8 cellular contexts compared by ENCODE assay signal in the genomic region with DNA sequence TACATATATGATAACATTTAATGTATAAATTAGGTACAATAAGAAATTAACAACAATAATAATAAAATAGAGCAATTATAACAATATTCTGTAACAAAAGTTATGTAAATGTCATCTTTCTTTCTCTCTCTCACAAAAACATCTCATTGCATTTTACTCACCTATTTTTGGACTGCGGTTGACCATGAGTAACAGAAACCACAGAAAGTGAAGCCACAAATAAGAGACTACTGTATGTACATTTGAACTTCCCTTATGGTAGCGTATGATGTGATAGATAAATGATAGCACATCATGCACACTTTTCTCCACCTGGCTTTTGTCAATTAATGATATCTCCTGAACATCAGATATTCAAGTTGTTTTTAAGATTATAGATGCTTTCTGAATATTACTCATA.
A peak's percentile ranks its signal among the peaks of the same experiment; 100 is the strongest.
DNase-seq lines count a peak whose midpoint lies in the region; ATAC-seq and TF ChIP-seq lines count a peak whose summit lies in the region.

No MANE protein-coding gene starts in this region.

- peaks cover 18% of the 10 kb centered on the region for H3K27me3 Mint-ChIP-seq in activated CD4-positive, alpha-beta memory T cell treated with anti-CD3 and anti-CD28 coated beads, Interleukin-2, amount 10 ng/mL, durations not matched to agents 7 days and 5 days

- peak; percentile 45 for DNase-seq in GM13976 (ENCODE audit: low spot score)
- DNase-seq in activated CD4-positive, alpha-beta memory T cell treated with anti-CD3 and anti-CD28 coated beads, Interleukin-2, amount 10 ng/mL, durations not matched to agents 7 days and 5 days: peak; percentile 31
- DNase-seq in GF-D8 (lab: John Stamatoyannopoulos, UW): no peak
- DNase-seq in ecto neural progenitor cell (ENCODE audit: low spot score): no peak
- no peak for DNase-seq in 8988T
- DNase-seq in foreskin fibroblast: no peak

- peaks cover 6% of the 10 kb centered on the region for H3K4me1 Mint-ChIP-seq in activated CD4-positive, alpha-beta memory T cell treated with anti-CD3 and anti-CD28 coated beads, Interleukin-2, amount 10 ng/mL, durations not matched to agents 7 days and 5 days

- H3K36me3 Mint-ChIP-seq in activated CD4-positive, alpha-beta memory T cell treated with anti-CD3 and anti-CD28 coated beads, Interleukin-2, amount 10 ng/mL, durations not matched to agents 7 days and 5 days (ENCODE audit: low read depth): no peaks in the 10 kb centered on the region

- TF ChIP-seq CTCF in GM13976 (IDR thresholded peaks at IDR 0.05; ENCODE audit: borderline replicate concordance, control extremely low read depth, extremely low read depth, insufficient read depth, missing control alignments): no peak
- no peak for TF ChIP-seq CTCF in foreskin fibroblast (IDR thresholded peaks at IDR 0.05; ENCODE audit: low read depth, low read length)

- CTCF ChIA-PET in activated CD4-positive, alpha-beta memory T cell treated with anti-CD3 and anti-CD28 coated beads, Interleukin-2, amount 10 ng/mL, durations not matched to agents 7 days and 5 days (lab: Charles Lee): no interaction called here

- POLR2A ChIA-PET in activated CD4-positive, alpha-beta memory T cell treated with anti-CD3 and anti-CD28 coated beads, Interleukin-2, amount 10 ng/mL, durations not matched to agents 7 days and 5 days (lab: Charles Lee): no interaction called here

- H3K9me3 Mint-ChIP-seq in activated CD4-positive, alpha-beta memory T cell treated with anti-CD3 and anti-CD28 coated beads, Interleukin-2, amount 10 ng/mL, durations not matched to agents 7 days and 5 days: no peaks in the 10 kb centered on the region

- H3K4me3 ChIP-seq in foreskin fibroblast (ENCODE audit: low read depth in 1 of 2, low read length in 2 of 2): no peak overlapping the region

- H3K27ac Mint-ChIP-seq in activated CD4-positive, alpha-beta memory T cell treated with anti-CD3 and anti-CD28 coated beads, Interleukin-2, amount 10 ng/mL, durations not matched to agents 7 days and 5 days: no peak overlapping the region

- in situ Hi-C loops in GM13976 (cut with MboI; ENCODE audit: low sequenced_read_pairs, unreplicated experiment): no loop called here

- no peak overlapping the region for H3K4me3 Mint-ChIP-seq in activated CD4-positive, alpha-beta memory T cell treated with anti-CD3 and anti-CD28 coated beads, Interleukin-2, amount 10 ng/mL, durations not matched to agents 7 days and 5 days

- peak; percentile 100 for ATAC-seq in GM21367 (IDR thresholded peaks at IDR 0.05; ENCODE audit: unreplicated experiment)
- ATAC-seq in HG03439 (IDR thresholded peaks at IDR 0.05; ENCODE audit: unreplicated experiment): peak; percentile 99

Comparison
In these comparisons a context has a peak if more than half of its experiments do, and no peak if none do; other contexts are left out.
1. DNase-seq: peak in GM13976 (single experiment) and activated CD4-positive, alpha-beta memory T cell treated with anti-CD3 and anti-CD28 coated beads, Interleukin-2, amount 10 ng/mL, durations not matched to agents 7 days and 5 days (single experiment); none in GF-D8 (single experiment), ecto neural progenitor cell (single experiment), 8988T (single experiment) and foreskin fibroblast (0 of 2).